In genomic region chr2:241635756-241636155, GRCh38 we compare ENCODE assay signal across 8 cellular contexts. TPM values are rescaled to one million over a fixed set of nuclear protein-coding genes. Genes with fewer than 3 reads are reported as not detected.
DNase-seq lines count a peak whose midpoint lies in the region; ATAC-seq and TF ChIP-seq lines count a peak whose summit lies in the region.

No MANE protein-coding gene starts in this region.

- peak overlapping the region in 6 of 7 donors; percentile 52 to 88 (median 84) for H3K27ac Mint-ChIP-seq in CD4-positive, alpha-beta memory T cell
- H3K27ac Mint-ChIP-seq in neural progenitor cell, result no peak overlapping the region

- no peaks in the 10 kb centered on the region for H3K9me3 Mint-ChIP-seq in CD4-positive, alpha-beta memory T cell
- H3K9me3 Mint-ChIP-seq in neural progenitor cell, result no peaks in the 10 kb centered on the region

- peak overlapping the region; percentile 76 to 88 (median 84) for H3K4me3 Mint-ChIP-seq in CD4-positive, alpha-beta memory T cell
- H3K4me3 Mint-ChIP-seq in neural progenitor cell, result peak overlapping the region; percentile 89

- H4K20me1 ChIP-seq in neural progenitor cell (ENCODE audit: low read depth), result peaks cover 50% of the 10 kb centered on the region

- H3K4me2 ChIP-seq in neural progenitor cell, result peak overlapping the region; percentile 75

- H3K36me3 ChIP-seq in CD4-positive, alpha-beta memory T cell (ENCODE audit: insufficient read depth, low read length), result peaks cover 16% of the 10 kb centered on the region
- H3K36me3 ChIP-seq in ectodermal cell (ENCODE audit: control insufficient read depth, insufficient read depth, low read length) (peaks cover 33% of the 10 kb centered on the region), neural progenitor cell (no peaks in the 10 kb centered on the region)

- DNase-seq in CD4-positive, alpha-beta memory T cell, result no peak
- peak; percentile 66 for DNase-seq in NB4 (ENCODE audit: low read depth)
- DNase-seq in neural progenitor cell (ENCODE audit: low spot score), result no peak
- DNase-seq in NCI-H2171 treated with DMSO at 0.1 percent for 48 hours (lab: John Stamatoyannopoulos, UW), result no peak
- no peak for DNase-seq in NCI-H1105 treated with DMSO at 0.1 percent for 48 hours (lab: John Stamatoyannopoulos, UW)
- no peak for DNase-seq in NCI-H774 (lab: John Stamatoyannopoulos, UW)

- intact Hi-C loops in CD4-positive, alpha-beta memory T cell (cut with micrococcal nuclease), result loop anchor here (10.0 kb wide), 2 partner anchors 321 to 1071 kb away; partner anchors contain the start of genes DUSP28, HDLBP, RNPEPL1 and SEPTIN2

- no peak for ATAC-seq in HG02623 (IDR thresholded peaks at IDR 0.05; ENCODE audit: unreplicated experiment)

- 41 to 44% methylated on average over 5 to 6 of the region's 6 CpGs for WGBS in ectodermal cell, 2 experiments

- peaks cover 35% of the 10 kb centered on the region for H3K4me1 ChIP-seq in CD4-positive, alpha-beta memory T cell (ENCODE audit: insufficient read depth, low read length)
- H3K4me1 ChIP-seq in ectodermal cell (ENCODE audit: control insufficient read depth, insufficient read depth, low read length) (no peaks in the 10 kb centered on the region), neural progenitor cell (peaks cover 16% of the 10 kb centered on the region)

- peaks cover 26 to 56% (median 37%) of the 10 kb centered on the region in 4 donors for H3K4me1 Mint-ChIP-seq in CD4-positive, alpha-beta memory T cell
- peaks cover 24% of the 10 kb centered on the region for H3K4me1 Mint-ChIP-seq in neural progenitor cell

- H3K27me3 ChIP-seq in CD4-positive, alpha-beta memory T cell (ENCODE audit: insufficient read depth, low read length), result no peaks in the 10 kb centered on the region
- no peaks in the 10 kb centered on the region for H3K27me3 ChIP-seq in ectodermal cell (ENCODE audit: control insufficient read depth, insufficient read depth, low read length, poor library complexity, severe bottlenecking)
- H3K27me3 ChIP-seq in neural progenitor cell, result no peaks in the 10 kb centered on the region

- no peak overlapping the region for H2AFZ ChIP-seq in neural progenitor cell (replicated peaks)

- TF ChIP-seq CTCF in NB4 (IDR thresholded peaks at IDR 0.05; ENCODE audit: low read depth, low read length) (no peak), neural progenitor cell (IDR thresholded peaks at IDR 0.05) (no peak)

- H3K9ac ChIP-seq in neural progenitor cell, result peak overlapping the region; percentile 80

- peaks cover 10 to 27% of the 10 kb centered on the region in 2 donors for H3K36me3 Mint-ChIP-seq in CD4-positive, alpha-beta memory T cell
- H3K36me3 Mint-ChIP-seq in neural progenitor cell, result peaks cover 20% of the 10 kb centered on the region

- no peaks in the 10 kb centered on the region for H3K27me3 Mint-ChIP-seq in CD4-positive, alpha-beta memory T cell
- H3K27me3 Mint-ChIP-seq in neural progenitor cell (ENCODE audit: insufficient read depth, low read depth), result no peaks in the 10 kb centered on the region

- H3K27ac ChIP-seq in CD4-positive, alpha-beta memory T cell (ENCODE audit: low read depth, low read length), result peak overlapping the region; percentile 53
- H3K27ac ChIP-seq in ectodermal cell (ENCODE audit: insufficient read depth, low read depth, low read length, poor library complexity, severe bottlenecking) (no peak overlapping the region), neural progenitor cell (no peak overlapping the region)

- H3K79me2 ChIP-seq in neural progenitor cell (ENCODE audit: low read depth), result peaks cover 72% of the 10 kb centered on the region

- no peak overlapping the region for H3K4me3 ChIP-seq in CD4-positive, alpha-beta memory T cell (ENCODE audit: low read length in 2 of 2)
- peak overlapping the region; percentile 89 for H3K4me3 ChIP-seq in NB4 (ENCODE audit: low read depth, low read length)
- peak overlapping the region; percentile 89 for H3K4me3 ChIP-seq in ectodermal cell (ENCODE audit: insufficient read depth, low read depth, low read length)
- H3K4me3 ChIP-seq in neural progenitor cell, result peak overlapping the region; percentile 99

- H3K9me3 ChIP-seq in CD4-positive, alpha-beta memory T cell (ENCODE audit: control insufficient read depth in 1 of 2, low read length in 2 of 2), result no peaks in the 10 kb centered on the region
- H3K9me3 ChIP-seq in ectodermal cell (ENCODE audit: control insufficient read depth, low read length) (no peaks in the 10 kb centered on the region), neural progenitor cell (ENCODE audit: low read depth) (no peaks in the 10 kb centered on the region)

- TF ChIP-seq POLR2A in NB4 (IDR thresholded peaks at IDR 0.05; ENCODE audit: extremely low read depth, insufficient read length), result no peak

- peaks cover 9% of the 10 kb centered on the region for H3F3A ChIP-seq in neural progenitor cell (ENCODE audit: low read depth)

- CTCF ChIA-PET in CD4-positive, alpha-beta memory T cell (lab: Charles Lee; ENCODE audit: partially characterized antibody), result no interaction called here

- POLR2A ChIA-PET in CD4-positive, alpha-beta memory T cell (lab: Charles Lee; ENCODE audit: partially characterized antibody), result no interaction called here

RNA-seq across cellular contexts. Expression of gene THAP4, which starts 1.2 kb away (rescaled TPM):
- 10 to 100 TPM; 27.8 to 28.2 TPM for total RNA-seq in CD4-positive, alpha-beta memory T cell
- 10 to 100 TPM; 31.7 to 42.9 TPM for polyA plus RNA-seq in CD4-positive, alpha-beta memory T cell
- polyA plus RNA-seq in ectodermal cell (2013, experiment 1 of 4), result 50.0 TPM
- polyA plus RNA-seq in ectodermal cell (2013, experiment 2 of 4), result 44.4 TPM
- polyA plus RNA-seq in ectodermal cell (2013, experiment 3 of 4), result 38.3 TPM
- 41.7 TPM for polyA plus RNA-seq in ectodermal cell (2013, experiment 4 of 4)
- 25.6 and 43.2 TPM in 2 replicates for total RNA-seq in neural progenitor cell (ENCODE audit: low replicate concordance)

RNA-seq across cellular contexts. Expression of gene ATG4B, which starts 1.7 kb away (rescaled TPM):
- total RNA-seq in CD4-positive, alpha-beta memory T cell, result 10 to 100 TPM; 87.7 to 96.9 TPM
- 10 to 100 TPM; 49.2 to 58.4 TPM for polyA plus RNA-seq in CD4-positive, alpha-beta memory T cell
- polyA plus RNA-seq in ectodermal cell (2013, experiment 1 of 4), result 102 TPM
- polyA plus RNA-seq in ectodermal cell (2013, experiment 2 of 4), result 113 TPM
- polyA plus RNA-seq in ectodermal cell (2013, experiment 3 of 4), result 85.1 TPM
- 102 TPM for polyA plus RNA-seq in ectodermal cell (2013, experiment 4 of 4)
- 80.7 and 114 TPM in 2 replicates for total RNA-seq in neural progenitor cell (ENCODE audit: low replicate concordance)

RNA-seq across cellular contexts. Expression of gene DTYMK, which starts 50.9 kb away (rescaled TPM):
- 10 to 100 TPM; 18.8 TPM for total RNA-seq in CD4-positive, alpha-beta memory T cell
- polyA plus RNA-seq in CD4-positive, alpha-beta memory T cell, result 10 to 100 TPM; 29.4 to 50.3 TPM
- 87.3 TPM for polyA plus RNA-seq in ectodermal cell (2013, experiment 1 of 4)
- 87.3 TPM for polyA plus RNA-seq in ectodermal cell (2013, experiment 2 of 4)
- 77.8 TPM for polyA plus RNA-seq in ectodermal cell (2013, experiment 3 of 4)
- 76.4 TPM for polyA plus RNA-seq in ectodermal cell (2013, experiment 4 of 4)
- 43.4 and 59.9 TPM in 2 replicates for total RNA-seq in neural progenitor cell (ENCODE audit: low replicate concordance)

Comparison
In these comparisons a context has a peak if more than half of its experiments do, and no peak if none do; other contexts are left out.
1. H3K4me3 ChIP-seq: peak in NB4 (single experiment), ectodermal cell (single experiment) and neural progenitor cell (single experiment); none in CD4-positive, alpha-beta memory T cell (0 of 2).